In the genomic region with DNA sequence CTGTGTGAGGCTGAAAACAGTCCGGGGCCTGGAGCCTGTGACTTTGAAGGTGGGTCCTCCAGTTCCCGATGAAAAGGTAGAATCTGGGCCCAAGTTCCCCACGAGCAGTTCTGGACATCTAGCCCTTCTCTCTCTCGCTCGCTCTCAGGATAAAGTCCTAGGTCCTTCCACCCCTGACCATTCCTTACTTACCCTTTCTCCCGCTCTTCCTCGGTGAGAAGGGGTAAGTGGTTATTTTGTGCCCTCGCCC, we compare ENCODE assay signal across 8 cellular contexts. TPM values are rescaled to one million over a fixed set of nuclear protein-coding genes. Genes with fewer than 3 reads are reported as not detected.
DNase-seq lines count a peak whose midpoint lies in the region; ATAC-seq and TF ChIP-seq lines count a peak whose summit lies in the region.

No MANE protein-coding gene starts in this region.

- H3K27ac ChIP-seq in HUES64 (ENCODE audit: low read depth, low read length): peak overlapping the region; percentile 72; the same call in 1 of the 2 replicates
- H3K27ac ChIP-seq in mucosa of rectum (ENCODE audit: low read depth in 2 of 2, low read length in 2 of 2): peak overlapping the region in 1 of 2 donors; percentile 41

- no peaks in the 10 kb centered on the region for H3K9me3 ChIP-seq in HUES64 (ENCODE audit: insufficient read depth, low read depth, low read length)
- no peaks in the 10 kb centered on the region for H3K9me3 ChIP-seq in mucosa of rectum (ENCODE audit: control insufficient read depth in 2 of 2, low read length in 2 of 2)

- H3K4me1 ChIP-seq in HUES64 (ENCODE audit: insufficient read depth, low read length): peaks cover 18% of the 10 kb centered on the region
- H3K4me1 ChIP-seq in mucosa of rectum (ENCODE audit: control insufficient read depth in 2 of 2, insufficient read depth in 2 of 2, low read length in 2 of 2): peaks cover 10 to 11% of the 10 kb centered on the region in 2 donors

- H3K36me3 ChIP-seq in HUES64 (ENCODE audit: insufficient read depth, low read length): peaks cover 13% of the 10 kb centered on the region
- no peaks in the 10 kb centered on the region for H3K36me3 ChIP-seq in mucosa of rectum (ENCODE audit: control insufficient read depth in 2 of 2, insufficient read depth in 2 of 2, low read length in 2 of 2)

- H3K27me3 ChIP-seq in HUES64 (ENCODE audit: insufficient read depth, low read length) (no peaks in the 10 kb centered on the region), mucosa of rectum (ENCODE audit: control insufficient read depth in 2 of 2, insufficient read depth in 2 of 2, low read length in 2 of 2) (no peaks in the 10 kb centered on the region)

- DNase-seq in AG10803 (ENCODE audit: low read depth) (no peak), brain pericyte (ENCODE audit: low read depth, low spot score) (peak; percentile 5), NCI-H774 (lab: John Stamatoyannopoulos, UW) (no peak), cerebellum (ENCODE audit: low spot score) (no peak)
- DNase-seq in effector CD4-positive, alpha-beta T cell: no peak

- no peak for ATAC-seq in GM21825 (IDR thresholded peaks at IDR 0.05; ENCODE audit: unreplicated experiment)

- no peak for TF ChIP-seq CTCF in AG10803 (conservative IDR thresholded peaks at IDR 0.05; ENCODE audit: low read length)

- WGBS in HUES64: 15% methylated on average over 5 of the region's 8 CpGs

- peak overlapping the region; percentile 95 for H3K9ac ChIP-seq in HUES64 (ENCODE audit: low read depth, low read length)
- peak overlapping the region; percentile 73 to 84 for H3K9ac ChIP-seq in mucosa of rectum (ENCODE audit: low read depth in 1 of 2, low read length in 2 of 2)

- H3K4me3 ChIP-seq in AG10803 (ENCODE audit: low read length) (peak overlapping the region; percentile 65), HUES64 (ENCODE audit: low read length) (peak overlapping the region; percentile 82), mucosa of rectum (ENCODE audit: low read length in 2 of 2) (peak overlapping the region; percentile 85)

RNA-seq across cellular contexts. Expression of gene IMMP2L, which starts 0.7 kb away (rescaled TPM):
- 5.4 TPM for polyA plus RNA-seq in HUES64 (2013, experiment 1 of 2)
- 5.3 TPM for polyA plus RNA-seq in HUES64 (2013, experiment 2 of 2)
- 32.8 TPM for total RNA-seq in cerebellum
